Comparison of ENCODE assay signal across 11 cellular contexts in the genomic region with DNA sequence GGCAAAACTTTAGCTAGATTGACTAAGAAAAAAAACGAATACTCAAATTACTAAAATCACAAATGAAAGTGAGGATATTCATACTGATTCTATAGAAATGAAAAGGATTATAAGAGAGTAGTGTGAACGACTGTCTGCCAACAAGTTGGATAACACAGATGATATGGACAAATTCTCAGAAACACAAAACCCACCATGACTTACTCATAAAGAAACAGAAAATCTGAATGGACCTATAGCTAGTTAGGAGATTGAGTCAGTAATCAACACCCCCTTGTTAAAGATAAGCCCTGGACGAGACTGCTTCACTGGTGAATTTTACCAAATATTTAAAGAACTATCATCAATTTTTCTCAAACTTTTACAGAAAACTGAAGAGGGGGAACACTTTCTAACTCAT.
DNase-seq lines count a peak whose midpoint lies in the region; ATAC-seq lines count a peak whose summit lies in the region.
"Had no signal": no experiment of that assay in that cellular context is flagged by ENCODE, and none has a peak within 500 bp of the region (broad histone marks: within the 10 kb centered on the region; RNA-seq: fewer than 3 reads in every experiment).

No MANE protein-coding gene starts in this region.

- POLR2A ChIA-PET in activated CD4-positive, alpha-beta memory T cell treated with anti-CD3 and anti-CD28 coated beads for 36 hours (lab: Charles Lee): no interaction called here

- H3K27ac Mint-ChIP-seq in activated naive CD8-positive, alpha-beta T cell treated with anti-CD3 and anti-CD28 coated beads, Interleukin-2, amount 50 U/mL, for 24 hours: no peak overlapping the region
- no peak overlapping the region for H3K27ac Mint-ChIP-seq in activated CD4-positive, alpha-beta memory T cell treated with anti-CD3 and anti-CD28 coated beads for 36 hours

- H3K9me3 Mint-ChIP-seq in activated naive CD8-positive, alpha-beta T cell treated with anti-CD3 and anti-CD28 coated beads, Interleukin-2, amount 50 U/mL, for 24 hours: peaks cover 27% of the 10 kb centered on the region
- H3K9me3 Mint-ChIP-seq in activated CD4-positive, alpha-beta memory T cell treated with anti-CD3 and anti-CD28 coated beads for 36 hours: peaks cover 16% of the 10 kb centered on the region

- ATAC-seq in activated CD4-positive, CD25-positive, alpha-beta regulatory T cell treated with anti-CD3 and anti-CD28 coated beads, Interleukin-2, amount 50 U/mL, for 24 hours: peak; percentile 28 to 63
- peak; percentile 62 for ATAC-seq in GM21528 (IDR thresholded peaks at IDR 0.05; ENCODE audit: low FRiP score, unreplicated experiment)
- peak; percentile 72 for ATAC-seq in HG03097 (IDR thresholded peaks at IDR 0.05; ENCODE audit: low FRiP score, unreplicated experiment)
- peak; percentile 65 for ATAC-seq in activated naive CD8-positive, alpha-beta T cell treated with anti-CD3 and anti-CD28 coated beads, Interleukin-2, amount 50 U/mL, for 24 hours
- ATAC-seq in left cardiac atrium: no peak

- intact Hi-C loops in left cardiac atrium (cut with DNase I): no loop called here
- intact Hi-C loops in activated CD4-positive, alpha-beta memory T cell treated with anti-CD3 and anti-CD28 coated beads for 36 hours (cut with micrococcal nuclease): no loop called here

- no peak overlapping the region for H3K4me3 Mint-ChIP-seq in activated naive CD8-positive, alpha-beta T cell treated with anti-CD3 and anti-CD28 coated beads, Interleukin-2, amount 50 U/mL, for 24 hours
- H3K4me3 Mint-ChIP-seq in activated CD4-positive, alpha-beta memory T cell treated with anti-CD3 and anti-CD28 coated beads for 36 hours: no peak overlapping the region

- H3K36me3 Mint-ChIP-seq in activated naive CD8-positive, alpha-beta T cell treated with anti-CD3 and anti-CD28 coated beads, Interleukin-2, amount 50 U/mL, for 24 hours (ENCODE audit: low read depth): peaks cover 2% of the 10 kb centered on the region
- H3K36me3 Mint-ChIP-seq in activated CD4-positive, alpha-beta memory T cell treated with anti-CD3 and anti-CD28 coated beads for 36 hours: peaks cover 2% of the 10 kb centered on the region

- peaks cover 2% of the 10 kb centered on the region for H3K27me3 Mint-ChIP-seq in activated naive CD8-positive, alpha-beta T cell treated with anti-CD3 and anti-CD28 coated beads, Interleukin-2, amount 50 U/mL, for 24 hours
- peaks cover 14% of the 10 kb centered on the region for H3K27me3 Mint-ChIP-seq in activated CD4-positive, alpha-beta memory T cell treated with anti-CD3 and anti-CD28 coated beads for 36 hours

- H3K4me1 Mint-ChIP-seq in activated naive CD8-positive, alpha-beta T cell treated with anti-CD3 and anti-CD28 coated beads, Interleukin-2, amount 50 U/mL, for 24 hours: peaks cover 7% of the 10 kb centered on the region
- peaks cover 11% of the 10 kb centered on the region for H3K4me1 Mint-ChIP-seq in activated CD4-positive, alpha-beta memory T cell treated with anti-CD3 and anti-CD28 coated beads for 36 hours (ENCODE audit: low read depth)

- DNase-seq in activated CD4-positive, CD25-positive, alpha-beta regulatory T cell (lab: John Stamatoyannopoulos, UW): no peak
- DNase-seq in activated naive CD8-positive, alpha-beta T cell treated with anti-CD3 and anti-CD28 coated beads, Interleukin-2, amount 50 U/mL, for 24 hours: no peak
- DNase-seq in left cardiac atrium (no peak), NCI-H2081 (lab: John Stamatoyannopoulos, UW) (no peak)
- no peak for DNase-seq in activated CD4-positive, alpha-beta memory T cell treated with anti-CD3 and anti-CD28 coated beads for 36 hours
- DNase-seq: hippocampal formation, IMR-90, SHP77 treated with DMSO at 0.1 percent for 48 hours had no signal

- CTCF ChIA-PET in activated CD4-positive, alpha-beta memory T cell treated with anti-CD3 and anti-CD28 coated beads for 36 hours (lab: Charles Lee): no interaction called here

Comparison
In these comparisons a context has a peak if more than half of its experiments do, and no peak if none do; other contexts are left out.
1. ATAC-seq: peak in activated CD4-positive, CD25-positive, alpha-beta regulatory T cell treated with anti-CD3 and anti-CD28 coated beads, Interleukin-2, amount 50 U/mL, for 24 hours (2 of 2), GM21528 (single experiment), HG03097 (single experiment) and activated naive CD8-positive, alpha-beta T cell treated with anti-CD3 and anti-CD28 coated beads, Interleukin-2, amount 50 U/mL, for 24 hours (single experiment); none in left cardiac atrium (0 of 2).